In genomic region chr1:7469255-7469938, GRCh38 we compare ENCODE assay signal across 12 cellular contexts.
DNase-seq lines count a peak whose midpoint lies in the region; ATAC-seq and TF ChIP-seq lines count a peak whose summit lies in the region.
"Had no signal": no experiment of that assay in that cellular context is flagged by ENCODE, and none has a peak within 500 bp of the region (broad histone marks: within the 10 kb centered on the region; RNA-seq: fewer than 3 reads in every experiment).

No MANE protein-coding gene starts in this region.

- ATAC-seq in GM18907 (IDR thresholded peaks at IDR 0.05; ENCODE audit: unreplicated experiment): no peak
- ATAC-seq: T-helper 17 cell had no signal

- H3K27ac Mint-ChIP-seq in chondrocyte (ENCODE audit: unreplicated experiment): peak overlapping the region; percentile 99
- H3K27ac Mint-ChIP-seq: T-helper 17 cell had no signal

- H3K36me3 Mint-ChIP-seq in chondrocyte (ENCODE audit: low read depth): no peaks in the 10 kb centered on the region

- no peak overlapping the region for H3K4me3 Mint-ChIP-seq in chondrocyte (ENCODE audit: unreplicated experiment)
- H3K4me3 Mint-ChIP-seq: neural crest cell, T-helper 17 cell had no signal

- DNase-seq in COLO668 (lab: John Stamatoyannopoulos, UW; ENCODE audit: unreplicated experiment) (peak; percentile 78), chondrocyte (ENCODE audit: low spot score) (no peak), renal cortical epithelial cell (ENCODE audit: low read depth) (peak; percentile 84), nucleus accumbens (lab: John Stamatoyannopoulos, UW) (no peak)
- no peak for DNase-seq in stimulated activated CD4-positive, alpha-beta T cell treated with anti-CD3 and anti-CD28 coated beads, Interleukin-2, amount 100 ng/mL, for 24 hours
- no peak for DNase-seq in activated CD4-positive, alpha-beta T cell treated with anti-CD3 and anti-CD28 coated beads for 48 hours
- DNase-seq: COR-L47; NK-92 treated with Interleukin-12 subunit alpha and Interleukin-12 subunit beta, amount 100 ng/mL, for 24 hours; T-helper 17 cell had no signal

- peaks cover 3% of the 10 kb centered on the region for H3K9me3 Mint-ChIP-seq in chondrocyte (ENCODE audit: low read depth)
- H3K9me3 Mint-ChIP-seq: neural crest cell had no signal

- peaks cover 46% of the 10 kb centered on the region for H3K4me1 Mint-ChIP-seq in chondrocyte (ENCODE audit: low read depth)
- H3K4me1 Mint-ChIP-seq: neural crest cell had no signal

- TF ChIP-seq RAD21 in Ishikawa (IDR thresholded peaks at IDR 0.05; ENCODE audit: low read depth): no peak

- no peaks in the 10 kb centered on the region for H3K27me3 Mint-ChIP-seq in chondrocyte (ENCODE audit: low read depth)

- TF ChIP-seq CTCF in chondrocyte (IDR thresholded peaks at IDR 0.05): no peak

- TF ChIP-seq EP300 in Ishikawa (IDR thresholded peaks at IDR 0.05; ENCODE audit: borderline replicate concordance): no peak

TF ChIP-seq in Ishikawa, 13 proteins besides CTCF, POLR2A, EP300 and RAD21:
- TF ChIP-seq TEAD4 (IDR thresholded peaks at IDR 0.05) (no peak), REST (IDR thresholded peaks at IDR 0.05; ENCODE audit: low read depth) (no peak), USF1 (IDR thresholded peaks at IDR 0.05) (no peak), MAX (IDR thresholded peaks at IDR 0.05) (no peak), NFIC (IDR thresholded peaks at IDR 0.05) (peak; percentile 47; the same call in 1 of the 2 replicates)

Comparison
In these comparisons a context has a peak if more than half of its experiments do, and no peak if none do; other contexts are left out.
1. DNase-seq: peak in COLO668 (single experiment) and renal cortical epithelial cell (single experiment); none in chondrocyte (single experiment), nucleus accumbens (0 of 56), stimulated activated CD4-positive, alpha-beta T cell treated with anti-CD3 and anti-CD28 coated beads, Interleukin-2, amount 100 ng/mL, for 24 hours (0 of 2) and activated CD4-positive, alpha-beta T cell treated with anti-CD3 and anti-CD28 coated beads for 48 hours (single experiment).